Comparison of ENCODE assay signal across 1 cellular context in the genomic region with DNA sequence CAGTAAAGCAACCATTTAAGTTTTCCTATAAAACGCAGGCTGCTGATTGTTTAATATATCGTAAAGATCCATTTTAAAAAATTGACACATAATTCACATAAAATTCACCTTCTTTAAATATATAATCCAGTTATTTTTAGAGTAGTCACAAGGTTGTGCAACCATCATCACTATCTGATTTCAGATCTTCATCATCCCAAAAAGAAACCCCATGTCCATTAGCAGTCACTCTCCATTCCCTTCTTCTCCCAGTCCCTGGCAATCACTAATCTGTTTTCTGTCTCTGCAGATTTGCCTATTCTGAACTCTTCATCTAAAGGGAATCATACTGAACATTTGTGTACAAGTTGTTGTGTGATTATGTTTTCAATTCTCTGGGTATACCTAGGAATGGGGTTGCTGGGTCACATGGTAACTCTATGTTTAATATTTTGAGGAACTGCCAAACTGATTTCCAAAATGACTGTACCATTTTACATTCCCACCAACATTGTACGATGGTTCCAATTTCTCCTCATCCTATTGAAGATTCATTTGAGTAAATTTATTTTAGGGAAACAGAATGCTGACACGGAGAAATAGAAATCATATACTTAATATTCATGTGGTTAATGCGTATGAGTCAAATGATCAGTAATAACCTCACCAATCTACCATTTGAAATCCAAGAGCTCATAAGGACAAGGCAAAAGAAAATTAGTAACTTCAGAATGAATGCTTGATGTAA.
TF ChIP-seq lines count a peak whose summit lies in the region.

No MANE protein-coding gene starts in this region.

TF ChIP-seq in IMR-90, 13 proteins besides CTCF, POLR2A, EP300 and RAD21:
- TF ChIP-seq, protein P1, sequence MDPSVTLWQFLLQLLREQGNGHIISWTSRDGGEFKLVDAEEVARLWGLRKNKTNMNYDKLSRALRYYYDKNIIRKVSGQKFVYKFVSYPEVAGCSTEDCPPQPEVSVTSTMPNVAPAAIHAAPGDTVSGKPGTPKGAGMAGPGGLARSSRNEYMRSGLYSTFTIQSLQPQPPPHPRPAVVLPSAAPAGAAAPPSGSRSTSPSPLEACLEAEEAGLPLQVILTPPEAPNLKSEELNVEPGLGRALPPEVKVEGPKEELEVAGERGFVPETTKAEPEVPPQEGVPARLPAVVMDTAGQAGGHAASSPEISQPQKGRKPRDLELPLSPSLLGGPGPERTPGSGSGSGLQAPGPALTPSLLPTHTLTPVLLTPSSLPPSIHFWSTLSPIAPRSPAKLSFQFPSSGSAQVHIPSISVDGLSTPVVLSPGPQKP (IDR thresholded peaks at IDR 0.05; ENCODE audit: borderline replicate concordance, low read depth, low read length): no peak
- TF ChIP-seq MAFK (IDR thresholded peaks at IDR 0.05; ENCODE audit: low read depth, low read length): peak; percentile 77
